ENCODE assay signal across 22 cellular contexts in the genomic region with DNA sequence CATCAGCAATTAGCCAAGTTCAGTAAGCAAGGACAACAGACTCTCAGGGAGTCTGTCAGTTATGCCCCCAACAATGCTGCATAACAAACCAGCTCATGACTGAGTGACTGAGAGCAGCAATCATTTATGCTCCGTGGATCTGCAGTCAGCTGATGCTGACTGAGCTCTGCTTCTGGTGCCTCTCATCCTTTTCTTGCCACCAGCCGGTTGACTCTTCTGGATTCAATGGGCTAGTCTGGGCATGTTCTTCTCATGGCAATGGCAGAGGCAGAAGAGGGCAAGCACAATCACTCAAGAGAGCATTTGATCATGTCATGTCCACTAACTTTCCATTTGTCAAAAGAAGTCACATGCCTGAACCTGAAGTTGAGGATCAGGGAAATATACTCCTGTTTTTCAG.
DNase-seq lines count a peak whose midpoint lies in the region; ATAC-seq and TF ChIP-seq lines count a peak whose summit lies in the region.
"Had no signal": no experiment of that assay in that cellular context is flagged by ENCODE, and none has a peak within 500 bp of the region (broad histone marks: within the 10 kb centered on the region; RNA-seq: fewer than 3 reads in every experiment).

No MANE protein-coding gene starts in this region.

- H3K4me1 ChIP-seq in HEK293 (ENCODE audit: control insufficient read depth, insufficient read depth, low read length) (no peaks in the 10 kb centered on the region), neuron (ENCODE audit: insufficient read depth, low read length) (no peaks in the 10 kb centered on the region)

- H3K4me3 ChIP-seq in HEK293 (ENCODE audit: low read depth, low read length) = no peak overlapping the region
- H3K4me3 ChIP-seq in epithelial cell of esophagus (ENCODE audit: low read length) = no peak overlapping the region
- no peak overlapping the region for H3K4me3 ChIP-seq in neuron (ENCODE audit: low read length)
- H3K4me3 ChIP-seq: MG63 had no signal

- H3K27me3 ChIP-seq in neuron (ENCODE audit: insufficient read depth, low read length) = no peaks in the 10 kb centered on the region
- H3K27me3 ChIP-seq: MG63 had no signal

- DNase-seq in NCI-H69 (lab: John Stamatoyannopoulos, UW) (peak; percentile 7), epithelial cell of esophagus (ENCODE audit: low read depth) (peak; percentile 87)
- DNase-seq: DMS79, GOT3, IMR-90, Karpas-422, MG63, NCI-H1048, NCI-H1436 treated with DMSO at 0.1 percent for 48 hours, NCI-H2029, NCI-H2171 treated with DMSO at 0.1 percent for 48 hours, PC-3, RPMI8226, SIG-M5 had no signal

- ATAC-seq in HG02970 (IDR thresholded peaks at IDR 0.05; ENCODE audit: low FRiP score, unreplicated experiment) (no peak), HG03095 (IDR thresholded peaks at IDR 0.05; ENCODE audit: unreplicated experiment) (no peak), GM18505 (IDR thresholded peaks at IDR 0.05; ENCODE audit: unreplicated experiment) (no peak)
- ATAC-seq: PC-3, SK-N-SH treated with all-trans-retinoic acid at 6 μM for 48 hours had no signal

- no peak for TF ChIP-seq POLR2A in GM18505 (IDR thresholded peaks at IDR 0.05; ENCODE audit: borderline replicate concordance, extremely low read depth, insufficient read depth, insufficient read length)

- CTCF ChIA-PET in HEK293 (lab: Yijun Ruan, JAX) = no interaction called here

- POLR2A ChIA-PET in HEK293 (lab: Yijun Ruan, JAX) = no interaction called here

- H3K36me3 ChIP-seq in HEK293 (ENCODE audit: control insufficient read depth in 2 of 2, insufficient read depth in 1 of 2, low read length in 2 of 2) (no peaks in the 10 kb centered on the region), neuron (ENCODE audit: insufficient read depth, low read length) (no peaks in the 10 kb centered on the region)
- H3K36me3 ChIP-seq: MG63 had no signal

- TF ChIP-seq CTCF in HEK293 (tag by site-specific recombination; IDR thresholded peaks at IDR 0.05) = no peak
- no peak for TF ChIP-seq CTCF in epithelial cell of esophagus (IDR thresholded peaks at IDR 0.05; ENCODE audit: insufficient read depth, low read depth, low read length, missing control alignments)

- no peak overlapping the region for H3K27ac ChIP-seq in HEK293 (ENCODE audit: extremely low read depth, low read depth, low read length)
- H3K27ac ChIP-seq: C4-2B, HL-60 had no signal

- peak overlapping the region; percentile 20 for H2AFZ ChIP-seq in neuron (ENCODE audit: low read depth, low read length)

- H3K9me3 ChIP-seq in HEK293 (ENCODE audit: control insufficient read depth, insufficient read depth, low read depth, low read length) (no peaks in the 10 kb centered on the region), neuron (ENCODE audit: low read length) (no peaks in the 10 kb centered on the region)
- H3K9me3 ChIP-seq: MG63 had no signal

TF ChIP-seq in HEK293, 187 proteins besides CTCF, POLR2A, EP300 and RAD21:
- peak; percentile 56 for TF ChIP-seq ZBTB17 (tag by site-specific recombination; IDR thresholded peaks at IDR 0.05)
- no peak for TF ChIP-seq ZNF792 (tag by site-specific recombination; IDR thresholded peaks at IDR 0.05)
- TF ChIP-seq ZNF112 (tag by site-specific recombination; IDR thresholded peaks at IDR 0.05) = no peak
- TF ChIP-seq, protein P1, sequence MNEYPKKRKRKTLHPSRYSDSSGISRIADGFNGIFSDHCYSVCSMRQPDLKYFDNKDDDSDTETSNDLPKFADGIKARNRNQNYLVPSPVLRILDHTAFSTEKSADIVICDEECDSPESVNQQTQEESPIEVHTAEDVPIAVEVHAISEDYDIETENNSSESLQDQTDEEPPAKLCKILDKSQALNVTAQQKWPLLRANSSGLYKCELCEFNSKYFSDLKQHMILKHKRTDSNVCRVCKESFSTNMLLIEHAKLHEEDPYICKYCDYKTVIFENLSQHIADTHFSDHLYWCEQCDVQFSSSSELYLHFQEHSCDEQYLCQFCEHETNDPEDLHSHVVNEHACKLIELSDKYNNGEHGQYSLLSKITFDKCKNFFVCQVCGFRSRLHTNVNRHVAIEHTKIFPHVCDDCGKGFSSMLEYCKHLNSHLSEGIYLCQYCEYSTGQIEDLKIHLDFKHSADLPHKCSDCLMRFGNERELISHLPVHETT (tag by site-specific recombination; IDR thresholded peaks at IDR 0.05) = no peak
- TF ChIP-seq REPIN1 (tag by site-specific recombination; IDR thresholded peaks at IDR 0.05; ENCODE audit: low read depth) = no peak
- no peak for TF ChIP-seq ZNF600 (tag by site-specific recombination; IDR thresholded peaks at IDR 0.05)
- peak; percentile 39 for TF ChIP-seq SETDB1 (IDR thresholded peaks at IDR 0.05; ENCODE audit: insufficient read length, low read length)
- TF ChIP-seq ZNF48 (tag by site-specific recombination; IDR thresholded peaks at IDR 0.05) = no peak
- no peak for TF ChIP-seq OVOL3 (tag by site-specific recombination; IDR thresholded peaks at IDR 0.05)
- no peak for TF ChIP-seq ZNF140 (tag by site-specific recombination; IDR thresholded peaks at IDR 0.05)
- TF ChIP-seq ZNF174 (tag by site-specific recombination; IDR thresholded peaks at IDR 0.05) = no peak
- no peak for TF ChIP-seq ZNF311 (tag by site-specific recombination; IDR thresholded peaks at IDR 0.05; ENCODE audit: borderline replicate concordance)
- TF ChIP-seq, protein P2, sequence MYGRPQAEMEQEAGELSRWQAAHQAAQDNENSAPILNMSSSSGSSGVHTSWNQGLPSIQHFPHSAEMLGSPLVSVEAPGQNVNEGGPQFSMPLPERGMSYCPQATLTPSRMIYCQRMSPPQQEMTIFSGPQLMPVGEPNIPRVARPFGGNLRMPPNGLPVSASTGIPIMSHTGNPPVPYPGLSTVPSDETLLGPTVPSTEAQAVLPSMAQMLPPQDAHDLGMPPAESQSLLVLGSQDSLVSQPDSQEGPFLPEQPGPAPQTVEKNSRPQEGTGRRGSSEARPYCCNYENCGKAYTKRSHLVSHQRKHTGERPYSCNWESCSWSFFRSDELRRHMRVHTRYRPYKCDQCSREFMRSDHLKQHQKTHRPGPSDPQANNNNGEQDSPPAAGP (tag by site-specific recombination; IDR thresholded peaks at IDR 0.05) = no peak
- TF ChIP-seq ZNF335 (tag by site-specific recombination; conservative IDR thresholded peaks at IDR 0.05) = no peak
- no peak for TF ChIP-seq ZNF747 (tag by site-specific recombination; IDR thresholded peaks at IDR 0.05)
- TF ChIP-seq ZBTB1 (tag by site-specific recombination; IDR thresholded peaks at IDR 0.05) = no peak
- TF ChIP-seq, protein P3, sequence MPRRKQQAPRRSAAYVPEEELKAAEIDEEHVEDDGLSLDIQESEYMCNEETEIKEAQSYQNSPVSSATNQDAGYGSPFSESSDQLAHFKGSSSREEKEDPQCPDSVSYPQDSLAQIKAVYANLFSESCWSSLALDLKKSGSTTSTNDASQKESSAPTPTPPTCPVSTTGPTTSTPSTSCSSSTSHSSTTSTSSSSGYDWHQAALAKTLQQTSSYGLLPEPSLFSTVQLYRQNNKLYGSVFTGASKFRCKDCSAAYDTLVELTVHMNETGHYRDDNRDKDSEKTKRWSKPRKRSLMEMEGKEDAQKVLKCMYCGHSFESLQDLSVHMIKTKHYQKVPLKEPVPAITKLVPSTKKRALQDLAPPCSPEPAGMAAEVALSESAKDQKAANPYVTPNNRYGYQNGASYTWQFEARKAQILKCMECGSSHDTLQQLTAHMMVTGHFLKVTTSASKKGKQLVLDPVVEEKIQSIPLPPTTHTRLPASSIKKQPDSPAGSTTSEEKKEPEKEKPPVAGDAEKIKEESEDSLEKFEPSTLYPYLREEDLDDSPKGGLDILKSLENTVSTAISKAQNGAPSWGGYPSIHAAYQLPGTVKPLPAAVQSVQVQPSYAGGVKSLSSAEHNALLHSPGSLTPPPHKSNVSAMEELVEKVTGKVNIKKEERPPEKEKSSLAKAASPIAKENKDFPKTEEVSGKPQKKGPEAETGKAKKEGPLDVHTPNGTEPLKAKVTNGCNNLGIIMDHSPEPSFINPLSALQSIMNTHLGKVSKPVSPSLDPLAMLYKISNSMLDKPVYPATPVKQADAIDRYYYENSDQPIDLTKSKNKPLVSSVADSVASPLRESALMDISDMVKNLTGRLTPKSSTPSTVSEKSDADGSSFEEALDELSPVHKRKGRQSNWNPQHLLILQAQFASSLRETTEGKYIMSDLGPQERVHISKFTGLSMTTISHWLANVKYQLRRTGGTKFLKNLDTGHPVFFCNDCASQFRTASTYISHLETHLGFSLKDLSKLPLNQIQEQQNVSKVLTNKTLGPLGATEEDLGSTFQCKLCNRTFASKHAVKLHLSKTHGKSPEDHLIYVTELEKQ (tag by site-specific recombination; IDR thresholded peaks at IDR 0.05; ENCODE audit: borderline replicate concordance) = no peak
- TF ChIP-seq EGR2 (tag by site-specific recombination; IDR thresholded peaks at IDR 0.05; ENCODE audit: low read depth) = no peak
